In genomic region chr5:149410721-149411432, GRCh38 we compare ENCODE assay signal across 18 cellular contexts. TPM values are rescaled to one million over a fixed set of nuclear protein-coding genes. Genes with fewer than 3 reads are reported as not detected.
A peak's percentile ranks its signal among the peaks of the same experiment; 100 is the strongest.
DNase-seq lines count a peak whose midpoint lies in the region; ATAC-seq and TF ChIP-seq lines count a peak whose summit lies in the region.
"Had no signal": no experiment of that assay in that cellular context is flagged by ENCODE, and none has a peak within 500 bp of the region (broad histone marks: within the 10 kb centered on the region; RNA-seq: fewer than 3 reads in every experiment).

No MANE protein-coding gene starts in this region.

- no peak overlapping the region for H3K27ac Mint-ChIP-seq in stimulated activated naive CD8-positive, alpha-beta T cell treated with anti-CD3 and anti-CD28 coated beads, Interleukin-15, amount 100 ng/mL, for 72 hours
- H3K27ac Mint-ChIP-seq: CD8-positive, alpha-beta T cell; dendritic cell treated with granulocyte-macrophage colony-stimulating factor and Interleukin-4, amounts not matched to agents 40 ng/mL and 50 ng/mL, for 4 days had no signal

- no peaks in the 10 kb centered on the region for H3K27me3 ChIP-seq in Peyer's patch
- H3K27me3 ChIP-seq in esophagus (ENCODE audit: control insufficient read depth in 1 of 2, insufficient read depth in 2 of 2, low read length in 2 of 2) = no peaks in the 10 kb centered on the region
- no peaks in the 10 kb centered on the region for H3K27me3 ChIP-seq in mucosa of stomach (ENCODE audit: control insufficient read depth, insufficient read depth, low read length)
- no peaks in the 10 kb centered on the region for H3K27me3 ChIP-seq in tibial artery

- peak overlapping the region; percentile 57 for H3K9ac ChIP-seq in mucosa of stomach (ENCODE audit: low read length)

- H3K9me3 ChIP-seq in Peyer's patch (no peaks in the 10 kb centered on the region), esophagus (ENCODE audit: control insufficient read depth in 2 of 2, insufficient read depth in 1 of 2, low read depth in 1 of 2, low read length in 1 of 2) (no peaks in the 10 kb centered on the region), mucosa of stomach (ENCODE audit: control insufficient read depth, low read length) (no peaks in the 10 kb centered on the region), tibial artery (no peaks in the 10 kb centered on the region)

- TF ChIP-seq CTCF in Peyer's patch (IDR thresholded peaks at IDR 0.05) (no peak), tibial artery (IDR thresholded peaks at IDR 0.05) (no peak)

- no peak for ATAC-seq in stimulated activated naive CD8-positive, alpha-beta T cell treated with anti-CD3 and anti-CD28 coated beads, Interleukin-15, amount 100 ng/mL, for 72 hours
- ATAC-seq: CD8-positive, alpha-beta T cell had no signal

- no peak overlapping the region for H3K4me3 Mint-ChIP-seq in stimulated activated naive CD8-positive, alpha-beta T cell treated with anti-CD3 and anti-CD28 coated beads, Interleukin-15, amount 100 ng/mL, for 72 hours
- H3K4me3 Mint-ChIP-seq: CD8-positive, alpha-beta T cell; dendritic cell treated with granulocyte-macrophage colony-stimulating factor and Interleukin-4, amounts not matched to agents 40 ng/mL and 50 ng/mL, for 4 days had no signal

- DNase-seq in Peyer's patch (no peak), tibial artery (peak in 1 of 2 donors; percentile 75), NCI-H526 (lab: John Stamatoyannopoulos, UW) (no peak), medulla oblongata (ENCODE audit: extremely low spot score) (no peak)
- DNase-seq in stimulated activated naive CD8-positive, alpha-beta T cell treated with anti-CD3 and anti-CD28 coated beads, Interleukin-15, amount 100 ng/mL, for 72 hours = no peak
- DNase-seq: activated CD4-positive, CD25-positive, alpha-beta regulatory T cell; activated CD8-positive, alpha-beta memory T cell treated with anti-CD3 and anti-CD28 coated beads, Interleukin-2, amount 50 U/mL, for 4 hours; activated naive CD4-positive, alpha-beta T cell treated with anti-CD3 and anti-CD28 coated beads, Interleukin-2, amount 50 U/mL, for 16 hours; CD8-positive, alpha-beta T cell; GF-D8; kidney glomerular epithelial cell; NCI-H1048; NCI-H345; OCI-M1; SW 1271 had no signal

- no peaks in the 10 kb centered on the region for H3K27me3 Mint-ChIP-seq in stimulated activated naive CD8-positive, alpha-beta T cell treated with anti-CD3 and anti-CD28 coated beads, Interleukin-15, amount 100 ng/mL, for 72 hours
- H3K27me3 Mint-ChIP-seq: dendritic cell treated with granulocyte-macrophage colony-stimulating factor and Interleukin-4, amounts not matched to agents 40 ng/mL and 50 ng/mL, for 4 days had no signal

- H3K27ac ChIP-seq in Peyer's patch (peak overlapping the region; percentile 63 to 90 (median 70)), esophagus (ENCODE audit: low read depth in 2 of 2, low read length in 1 of 2) (peak overlapping the region; percentile 75 to 81), tibial artery (peak overlapping the region; percentile 90 to 98)

- TF ChIP-seq POLR2A in Peyer's patch (IDR thresholded peaks at IDR 0.05) = no peak

- intact Hi-C loops in tibial artery (cut with DNase I; ENCODE audit: low total_unique reads) = no loop called here

- H3K9me3 Mint-ChIP-seq in stimulated activated naive CD8-positive, alpha-beta T cell treated with anti-CD3 and anti-CD28 coated beads, Interleukin-15, amount 100 ng/mL, for 72 hours = no peaks in the 10 kb centered on the region
- H3K9me3 Mint-ChIP-seq: CD8-positive, alpha-beta T cell; dendritic cell treated with granulocyte-macrophage colony-stimulating factor and Interleukin-4, amounts not matched to agents 40 ng/mL and 50 ng/mL, for 4 days had no signal

- H3K36me3 ChIP-seq in Peyer's patch (peaks cover 0 to 6% (median 0%) of the 10 kb centered on the region in 3 donors), esophagus (ENCODE audit: control insufficient read depth in 2 of 2, insufficient read depth in 2 of 2, low read length in 1 of 2) (no peaks in the 10 kb centered on the region), mucosa of stomach (ENCODE audit: control insufficient read depth, insufficient read depth, low read length) (no peaks in the 10 kb centered on the region), tibial artery (peaks cover 85 to 87% (median 86%) of the 10 kb centered on the region in 3 donors)

- WGBS in esophagus, 2 donors = 56 to 63% methylated on average over 15 of the region's 15 CpGs

- no peaks in the 10 kb centered on the region for H3K4me1 Mint-ChIP-seq in stimulated activated naive CD8-positive, alpha-beta T cell treated with anti-CD3 and anti-CD28 coated beads, Interleukin-15, amount 100 ng/mL, for 72 hours

- H3K4me1 ChIP-seq in Peyer's patch (no peaks in the 10 kb centered on the region), esophagus (ENCODE audit: control insufficient read depth in 2 of 2, insufficient read depth in 2 of 2, low read length in 1 of 2) (no peaks in the 10 kb centered on the region), mucosa of stomach (ENCODE audit: control insufficient read depth, insufficient read depth, low read length) (no peaks in the 10 kb centered on the region), tibial artery (peaks cover 0 to 42% (median 25%) of the 10 kb centered on the region in 4 donors)

- H3K4me3 ChIP-seq in Peyer's patch (peak overlapping the region in 3 of 4 donors; percentile 22 to 55 (median 38)), esophagus (ENCODE audit: low read depth in 1 of 2, low read length in 2 of 2) (peak overlapping the region; percentile 46 to 51), mucosa of stomach (ENCODE audit: low read length) (no peak overlapping the region), tibial artery (peak overlapping the region; percentile 66 to 94)

RNA-seq across cellular contexts. Expression of gene IL17B, which starts 31.8 kb away (rescaled TPM):
- total RNA-seq in Peyer's patch = not detected
- polyA plus RNA-seq in esophagus = 1 to 10 TPM; 1.4 TPM
- total RNA-seq: CD8-positive, alpha-beta T cell had no signal

RNA-seq across cellular contexts. Expression of gene PCYOX1L, which starts 53.0 kb away (rescaled TPM):
- 10 to 100 TPM in 1 of 4 donors, 1 to 10 TPM in 3; 5.2 to 12.4 (median 6.3) TPM for total RNA-seq in Peyer's patch
- 1 to 10 TPM; 2.7 to 5.7 TPM for polyA plus RNA-seq in esophagus
